Comparison of ENCODE assay signal across 30 cellular contexts in the genomic region with DNA sequence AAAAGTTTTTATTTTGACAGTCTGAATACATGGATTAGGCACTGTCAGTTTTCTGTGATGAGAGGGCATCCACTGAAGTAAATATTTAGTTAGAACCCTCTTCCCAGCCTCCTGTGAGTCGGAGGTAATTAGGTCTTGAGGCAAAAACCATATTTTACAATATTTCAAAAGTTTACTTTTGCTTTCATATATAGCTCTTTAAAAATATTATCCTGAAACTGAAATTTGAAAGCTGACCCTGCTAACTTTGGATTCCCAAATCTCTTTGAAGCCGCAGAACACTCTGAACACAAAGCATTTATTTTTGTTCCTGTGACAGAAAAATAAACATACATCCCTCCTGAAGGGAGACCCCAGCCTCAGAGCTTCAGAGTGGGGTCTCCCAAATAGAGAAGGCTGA.
"Had no signal": no experiment of that assay in that cellular context is flagged by ENCODE, and none has a peak within 500 bp of the region (broad histone marks: within the 10 kb centered on the region; RNA-seq: fewer than 3 reads in every experiment).

No MANE protein-coding gene starts in this region.

- H3K4me1 ChIP-seq: ascending aorta, breast epithelium, colonic mucosa, esophagus muscularis mucosa, gastrocnemius medialis, heart left ventricle had no signal

- H3K4me3 ChIP-seq: ascending aorta, breast epithelium, cardiac muscle cell, colonic mucosa, esophagus muscularis mucosa, gastrocnemius medialis, heart left ventricle had no signal

- H3K27me3 ChIP-seq: ascending aorta, breast epithelium, cardiac muscle cell, colonic mucosa, esophagus muscularis mucosa, foreskin keratinocyte, gastrocnemius medialis, heart left ventricle had no signal

- DNase-seq: activated CD4-positive, alpha-beta memory T cell treated with anti-CD3 and anti-CD28 coated beads for 36 hours; activated CD4-positive, alpha-beta T cell treated with anti-CD3 and anti-CD28 coated beads for 36 hours; activated CD4-positive, alpha-beta T cell treated with anti-CD3 and anti-CD28 coated beads, Interleukin-2, amount 10 ng/mL, durations not matched to agents 24 days and 14 days; activated CD4-positive, CD25-positive, alpha-beta regulatory T cell; activated CD4-positive, CD25-positive, alpha-beta regulatory T cell treated with anti-CD3 and anti-CD28 coated beads, Interleukin-2, amount 50 U/mL, for 72 hours; activated CD8-positive, alpha-beta memory T cell treated with anti-CD3 and anti-CD28 coated beads, Interleukin-2, amount 50 U/mL, for 48 hours; activated CD8-positive, alpha-beta T cell treated with anti-CD3 and anti-CD28 coated beads, Interleukin-2, amount 10 ng/mL, durations not matched to agents 7 days and 5 days; activated gamma-delta T cell; activated naive CD4-positive, alpha-beta T cell; activated naive CD4-positive, alpha-beta T cell treated with anti-CD3 and anti-CD28 coated beads, Interleukin-2, amount 10 ng/mL, durations not matched to agents 7 days and 5 days; activated naive CD8-positive, alpha-beta T cell treated with anti-CD3 and anti-CD28 coated beads, Interleukin-2, amount 10 ng/mL, durations not matched to agents 7 days and 5 days; activated T-cell treated with anti-CD3 and anti-CD28 coated beads for 4 hours; activated T-cell treated with anti-CD3 and anti-CD28 coated beads, Interleukin-2, amount 50 U/mL, for 24 hours; activated T-cell treated with anti-CD3 and anti-CD28 coated beads, Interleukin-2, amount 50 U/mL, for 72 hours; central memory CD4-positive, alpha-beta T cell; cerebellar nuclear complex; colonic mucosa; effector memory CD4-positive, alpha-beta T cell; endodermal cell; foreskin keratinocyte; gastrocnemius medialis; glutamatergic neuron; heart left ventricle; hypothalamus; T1000 had no signal

- H3K9me3 ChIP-seq: ascending aorta, breast epithelium, colonic mucosa, esophagus muscularis mucosa, gastrocnemius medialis had no signal

- H3K27ac ChIP-seq: ascending aorta, breast epithelium, cardiac muscle cell, colonic mucosa, esophagus muscularis mucosa, foreskin keratinocyte, gastrocnemius medialis, heart left ventricle had no signal

- H3K36me3 ChIP-seq: ascending aorta, breast epithelium, cardiac muscle cell, colonic mucosa, esophagus muscularis mucosa, gastrocnemius medialis, heart left ventricle had no signal

- ATAC-seq: activated CD4-positive, alpha-beta T cell treated with anti-CD3 and anti-CD28 coated beads for 36 hours; activated CD8-positive, alpha-beta T cell treated with anti-CD3 and anti-CD28 coated beads, Interleukin-2, amount 10 ng/mL, durations not matched to agents 7 days and 5 days; activated naive CD4-positive, alpha-beta T cell treated with anti-CD3 and anti-CD28 coated beads, Interleukin-2, amount 50 U/mL, for 72 hours; activated T-cell treated with anti-CD3 and anti-CD28 coated beads, Interleukin-2, amount 50 U/mL, for 72 hours; foreskin keratinocyte; gastrocnemius medialis; heart left ventricle had no signal
